In the genomic region with DNA sequence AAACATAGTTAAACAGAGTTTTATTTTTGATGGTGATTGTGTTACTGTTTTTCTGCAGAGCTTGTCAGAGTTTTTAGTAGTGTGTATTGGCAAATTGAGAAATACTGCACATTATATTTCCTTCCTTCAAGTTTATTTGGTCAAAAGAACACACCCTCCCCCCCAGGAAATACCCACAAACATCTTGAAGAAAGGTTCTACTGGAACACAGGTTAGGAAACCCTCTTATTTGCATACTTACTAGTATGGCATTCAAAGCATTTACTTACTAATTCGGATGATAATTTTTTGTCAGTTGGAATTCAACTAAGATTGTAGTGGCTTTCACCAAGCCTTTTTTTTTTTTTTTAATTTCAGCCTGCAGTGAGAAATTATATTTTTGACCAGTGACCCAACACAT, we compare ENCODE assay signal across 11 cellular contexts. TPM values are rescaled to one million over a fixed set of nuclear protein-coding genes. Genes with fewer than 3 reads are reported as not detected.
DNase-seq lines count a peak whose midpoint lies in the region; ATAC-seq and TF ChIP-seq lines count a peak whose summit lies in the region.
"Had no signal": no experiment of that assay in that cellular context is flagged by ENCODE, and none has a peak within 500 bp of the region (broad histone marks: within the 10 kb centered on the region; RNA-seq: fewer than 3 reads in every experiment).

No MANE protein-coding gene starts in this region.

- no peak overlapping the region for H3K4me3 ChIP-seq in HL-60 (replicated peaks; ENCODE audit: insufficient read depth, low read length)
- H3K4me3 ChIP-seq in spleen, result peak overlapping the region in 1 of 8 donors; percentile 35
- H3K4me3 ChIP-seq: SJSA1, tibial artery had no signal

- no peaks in the 10 kb centered on the region for H3K27me3 Mint-ChIP-seq in activated CD4-positive, alpha-beta T cell treated with anti-CD3 and anti-CD28 coated beads, Interleukin-2, amount 10 ng/mL, durations not matched to agents 24 days and 14 days

- intact Hi-C loops in activated CD4-positive, alpha-beta T cell treated with anti-CD3 and anti-CD28 coated beads, Interleukin-2, amount 10 ng/mL, durations not matched to agents 24 days and 14 days (cut with micrococcal nuclease), result loop anchor here (2.0 kb wide), 1 partner anchor 15 kb away; no protein-coding TSS in a partner anchor
- intact Hi-C loops in spleen (cut with DNase I; ENCODE audit: low total_unique reads), result no loop called here

- no peaks in the 10 kb centered on the region for H3K9me3 Mint-ChIP-seq in activated CD4-positive, alpha-beta T cell treated with anti-CD3 and anti-CD28 coated beads, Interleukin-2, amount 10 ng/mL, durations not matched to agents 24 days and 14 days

- H3K27me3 ChIP-seq in HL-60 (ENCODE audit: insufficient read depth, poor library complexity, severe bottlenecking) (no peaks in the 10 kb centered on the region), spleen (replicated peaks in 1 of 7) (no peaks in the 10 kb centered on the region)
- H3K27me3 ChIP-seq: SJSA1, tibial artery had no signal

- no peak for ATAC-seq in GM19463 (IDR thresholded peaks at IDR 0.05; ENCODE audit: unreplicated experiment)

- no peak for TF ChIP-seq CTCF in HL-60 (IDR thresholded peaks at IDR 0.05; ENCODE audit: insufficient read depth, low read length)
- TF ChIP-seq CTCF in spleen (IDR thresholded peaks at IDR 0.05 in 8 of 11, conservative IDR thresholded peaks at IDR 0.05 in 3 of 11), result no peak

- peaks cover 73% of the 10 kb centered on the region for H3K4me1 Mint-ChIP-seq in activated CD4-positive, alpha-beta T cell treated with anti-CD3 and anti-CD28 coated beads, Interleukin-2, amount 10 ng/mL, durations not matched to agents 24 days and 14 days

- TF ChIP-seq POLR2A in spleen (IDR thresholded peaks at IDR 0.05), result no peak

- peak overlapping the region; percentile 69 for H3K4me3 Mint-ChIP-seq in activated CD4-positive, alpha-beta T cell treated with anti-CD3 and anti-CD28 coated beads, Interleukin-2, amount 10 ng/mL, durations not matched to agents 24 days and 14 days

- H3K9me3 ChIP-seq in spleen, result no peaks in the 10 kb centered on the region
- H3K9me3 ChIP-seq: SJSA1, tibial artery had no signal

- peak overlapping the region; percentile 69 for H3K27ac Mint-ChIP-seq in activated CD4-positive, alpha-beta T cell treated with anti-CD3 and anti-CD28 coated beads, Interleukin-2, amount 10 ng/mL, durations not matched to agents 24 days and 14 days

- H3K27ac ChIP-seq in HL-60 (replicated peaks) (peak overlapping the region; percentile 21), spleen (peak overlapping the region in 7 of 8 donors; percentile 50 to 87 (median 80))
- H3K27ac ChIP-seq: SJSA1 had no signal

- 19 to 58% (median 41%) methylated on average over 1 of the region's 1 CpG for WGBS in spleen, 5 donors

- H3K36me3 Mint-ChIP-seq in activated CD4-positive, alpha-beta T cell treated with anti-CD3 and anti-CD28 coated beads, Interleukin-2, amount 10 ng/mL, durations not matched to agents 24 days and 14 days (ENCODE audit: low read depth), result peaks cover 58% of the 10 kb centered on the region

- peaks cover 17 to 97% (median 85%) of the 10 kb centered on the region in 6 donors for H3K4me1 ChIP-seq in spleen

- DNase-seq in activated CD4-positive, alpha-beta T cell treated with anti-CD3 and anti-CD28 coated beads, Interleukin-2, amount 10 ng/mL, durations not matched to agents 24 days and 14 days, result peak; percentile 69
- no peak for DNase-seq in activated CD4-positive, alpha-beta T cell treated with anti-CD3 and anti-CD28 coated beads, Interleukin-2, amount 50 U/mL, for 1 hour
- DNase-seq in HL-60 (ENCODE audit: low read depth in 1 of 2, low spot score in 1 of 2) (peak in 1 of 2 experiments; percentile 60), amniotic epithelial cell (ENCODE audit: low read depth) (peak; percentile 75), spleen (no peak), inferior parietal cortex (ENCODE audit: extremely low spot score) (no peak), SIG-M5 treated with dmso at 0.1 percent for 504 hours (lab: John Stamatoyannopoulos, UW; ENCODE audit: unreplicated experiment) (no peak)
- DNase-seq: anterior cingulate cortex, tibial artery had no signal

- H3K36me3 ChIP-seq in spleen, result peaks cover 0 to 44% (median 7%) of the 10 kb centered on the region in 6 donors

RNA-seq across cellular contexts. Expression of a gene that starts 9.1 kb away (rescaled TPM):
- total RNA-seq in activated CD4-positive, alpha-beta T cell treated with anti-CD3 and anti-CD28 coated beads, Interleukin-2, amount 10 ng/mL, durations not matched to agents 24 days and 14 days, result 166 and 168 TPM in 2 replicates
- 100 to 1,000 TPM in 3 of 7 donors, 10 to 100 TPM in 4; 74.8 to 120 (median 85.1) TPM for total RNA-seq in spleen
- 10 to 100 TPM; 24.4 to 42.0 (median 29.8) TPM for polyA plus RNA-seq in spleen

Comparison
In these comparisons a context has a peak if more than half of its experiments do, and no peak if none do; other contexts are left out.
1. DNase-seq: peak in activated CD4-positive, alpha-beta T cell treated with anti-CD3 and anti-CD28 coated beads, Interleukin-2, amount 10 ng/mL, durations not matched to agents 24 days and 14 days (single experiment) and amniotic epithelial cell (single experiment); none in activated CD4-positive, alpha-beta T cell treated with anti-CD3 and anti-CD28 coated beads, Interleukin-2, amount 50 U/mL, for 1 hour (single experiment), spleen (single experiment), inferior parietal cortex (single experiment) and SIG-M5 treated with dmso at 0.1 percent for 504 hours (single experiment).